19 cellular contexts compared by ENCODE assay signal in the genomic region with DNA sequence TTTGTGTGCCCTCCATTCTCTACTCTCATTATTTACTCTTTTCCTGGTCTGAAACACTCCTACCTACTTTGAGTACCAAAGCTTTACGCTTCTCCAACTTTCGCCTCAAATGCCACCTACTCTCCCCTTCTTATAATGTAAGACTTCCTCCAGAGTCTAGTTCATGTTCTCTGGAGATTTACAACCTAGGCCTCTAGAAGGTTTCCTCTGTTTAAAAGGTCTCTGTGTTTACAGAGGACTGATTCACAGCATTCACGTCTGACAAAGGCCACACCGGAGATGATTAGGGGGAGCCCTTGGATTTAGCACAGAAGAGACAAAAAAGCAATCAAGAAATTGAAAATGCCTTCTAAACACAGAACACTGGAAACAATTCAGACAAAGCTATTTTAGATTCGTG.
DNase-seq lines count a peak whose midpoint lies in the region; FAIRE-seq and TF ChIP-seq lines count a peak whose summit lies in the region.
"Had no signal": no experiment of that assay in that cellular context is flagged by ENCODE, and none has a peak within 500 bp of the region (broad histone marks: within the 10 kb centered on the region; RNA-seq: fewer than 3 reads in every experiment).

No MANE protein-coding gene starts in this region.

- H3K79me2 ChIP-seq in smooth muscle cell (ENCODE audit: low read depth): peaks cover 4% of the 10 kb centered on the region
- H3K79me2 ChIP-seq in trophoblast cell (ENCODE audit: control insufficient read depth, insufficient read depth, low read length, poor library complexity): no peaks in the 10 kb centered on the region

- intact Hi-C loops in MCF 10A (cut with micrococcal nuclease): no loop called here
- intact Hi-C loops in breast epithelium (cut with DNase I; ENCODE audit: low total_unique reads): no loop called here

- no peak for TF ChIP-seq POLR2A in breast epithelium (IDR thresholded peaks at IDR 0.05)

- H3K23ac ChIP-seq in trophoblast cell (ENCODE audit: low read length): no peak overlapping the region

- H3K4me2 ChIP-seq in smooth muscle cell: no peak overlapping the region
- H3K4me2 ChIP-seq in trophoblast cell (ENCODE audit: low read length): no peak overlapping the region

- no peaks in the 10 kb centered on the region for H3F3A ChIP-seq in smooth muscle cell (ENCODE audit: low read depth)

- H2BK5ac ChIP-seq in trophoblast cell (ENCODE audit: low read depth, low read length, poor library complexity): no peak overlapping the region

- no peak overlapping the region for H2BK12ac ChIP-seq in trophoblast cell (ENCODE audit: low read length)

- H3K4ac ChIP-seq in trophoblast cell (ENCODE audit: low read depth, low read length): no peak overlapping the region

- POLR2A ChIA-PET in MCF 10A (lab: Yijun Ruan, JAX): no interaction called here

- BruUV-seq in MCF 10A (replicated peaks; lab: Mats Ljungman, UMichigan): no TSS peak

- no peaks in the 10 kb centered on the region for H3K79me1 ChIP-seq in trophoblast cell (ENCODE audit: low read length)

- peak overlapping the region; percentile 5 for H3K9ac ChIP-seq in SK-N-MC (ENCODE audit: insufficient read length)
- no peak overlapping the region for H3K9ac ChIP-seq in smooth muscle cell (ENCODE audit: low read depth)
- H3K9ac ChIP-seq in trophoblast cell (ENCODE audit: low read length): no peak overlapping the region

- no peak overlapping the region for H2BK120ac ChIP-seq in trophoblast cell (ENCODE audit: insufficient read depth, low read length, poor library complexity)

- H3K18ac ChIP-seq in trophoblast cell (ENCODE audit: low read length): no peak overlapping the region

- no peak overlapping the region for H3K4me3 Mint-ChIP-seq in MCF 10A (ENCODE audit: unreplicated experiment)
- H3K4me3 Mint-ChIP-seq: natural killer cell treated with Interleukin-12 subunit alpha and Interleukin-12 subunit beta and Interleukin-15 and Interleukin-18, amount 100 ng/mL, for 72 hours had no signal

- TF ChIP-seq CTCF in MCF 10A (IDR thresholded peaks at IDR 0.05; ENCODE audit: unreplicated experiment): no peak
- TF ChIP-seq CTCF in breast epithelium (IDR thresholded peaks at IDR 0.05): no peak
- no peak for TF ChIP-seq CTCF in smooth muscle cell (IDR thresholded peaks at IDR 0.05; ENCODE audit: borderline replicate concordance, insufficient read depth, poor library complexity, severe bottlenecking)

- CTCF ChIA-PET in MCF 10A (lab: Yijun Ruan, JAX): interaction anchor here (0.7 to 1.7 kb wide), 5 partner anchors 9 to 1417 kb away, joined by 3 to 5 read pairs (median 3); no protein-coding TSS in a partner anchor

- FAIRE-seq in HTR-8/SVneo (lab: Jason Lieb, UNC): no peak
- FAIRE-seq: frontal cortex had no signal

- 43% methylated on average over 5 of the region's 5 CpGs for WGBS in smooth muscle cell (ENCODE audit: low lambda C conversion rate)
- WGBS in trophoblast cell (ENCODE audit: extremely low coverage, insufficient coverage, insufficient read length): no CpG with 5 or more reads among the region's 5 CpGs

- no peaks in the 10 kb centered on the region for H3K4me1 ChIP-seq in breast epithelium
- peaks cover 8% of the 10 kb centered on the region for H3K4me1 ChIP-seq in smooth muscle cell (ENCODE audit: low read depth)
- H3K4me1 ChIP-seq in trophoblast cell (ENCODE audit: control insufficient read depth in 1 of 2, insufficient read depth in 2 of 2, low read length in 2 of 2): no peaks in the 10 kb centered on the region
- H3K4me1 ChIP-seq: Peyer's patch had no signal

- H3K27ac ChIP-seq in breast epithelium (no peak overlapping the region), SK-N-MC (peak overlapping the region; percentile 72), smooth muscle cell (ENCODE audit: low read depth) (peak overlapping the region; percentile 42), trophoblast cell (ENCODE audit: low read depth, low read length) (no peak overlapping the region)
- H3K27ac ChIP-seq: Peyer's patch had no signal

- H3K14ac ChIP-seq in trophoblast cell (ENCODE audit: low read length): no peak overlapping the region

- DNase-seq in MCF 10A (ENCODE audit: unreplicated experiment): no peak
- no peak for DNase-seq in breast epithelium (ENCODE audit: low spot score in 2 of 2)
- DNase-seq in SK-N-MC (ENCODE audit: low read depth, low spot score): no peak
- peak; percentile 60 for DNase-seq in foreskin melanocyte
- DNase-seq in smooth muscle cell (lab: John Stamatoyannopoulos, UW; ENCODE audit: unreplicated experiment): no peak
- DNase-seq in trophoblast cell: no peak
- DNase-seq in HTR-8/SVneo (ENCODE audit: insufficient read length, low spot score): no peak
- DNase-seq in cerebellum (ENCODE audit: low spot score): no peak
- DNase-seq: activated CD8-positive, alpha-beta memory T cell treated with anti-CD3 and anti-CD28 coated beads for 24 hours; activated gamma-delta T cell; BE2C; central memory CD4-positive, alpha-beta T cell; DMS53; Peyer's patch; right cardiac atrium; stimulated activated CD4-positive, alpha-beta T cell treated with anti-CD3 and anti-CD28 coated beads, Interleukin-1b, Interleukin-23, amount 100 ng/mL, for 48 hours; SW 1271 had no signal

- no peak overlapping the region for H2AK5ac ChIP-seq in trophoblast cell (ENCODE audit: low read length)

- no peaks in the 10 kb centered on the region for H3K36me3 Mint-ChIP-seq in MCF 10A (ENCODE audit: insufficient read depth, unreplicated experiment)
- H3K36me3 Mint-ChIP-seq: natural killer cell treated with Interleukin-12 subunit alpha and Interleukin-12 subunit beta and Interleukin-15 and Interleukin-18, amount 100 ng/mL, for 72 hours had no signal

- H3K27me3 ChIP-seq in breast epithelium (no peaks in the 10 kb centered on the region), smooth muscle cell (ENCODE audit: low read depth) (no peaks in the 10 kb centered on the region), trophoblast cell (ENCODE audit: insufficient read depth, low read length) (no peaks in the 10 kb centered on the region)
- H3K27me3 ChIP-seq: BE2C, Peyer's patch had no signal

- H3K27ac Mint-ChIP-seq in MCF 10A (ENCODE audit: low read depth, unreplicated experiment): peak overlapping the region; percentile 3

- no peak overlapping the region for H4K91ac ChIP-seq in trophoblast cell (ENCODE audit: low read depth, low read length)

- H4K20me1 ChIP-seq in smooth muscle cell (ENCODE audit: low read depth): no peaks in the 10 kb centered on the region

- H3K27me3 Mint-ChIP-seq in MCF 10A (ENCODE audit: insufficient read depth, unreplicated experiment): no peaks in the 10 kb centered on the region
- H3K27me3 Mint-ChIP-seq: natural killer cell treated with Interleukin-12 subunit alpha and Interleukin-12 subunit beta and Interleukin-15 and Interleukin-18, amount 100 ng/mL, for 72 hours had no signal

- no peaks in the 10 kb centered on the region for H3K9me3 Mint-ChIP-seq in MCF 10A (ENCODE audit: unreplicated experiment)
- H3K9me3 Mint-ChIP-seq: natural killer cell treated with Interleukin-12 subunit alpha and Interleukin-12 subunit beta and Interleukin-15 and Interleukin-18, amount 100 ng/mL, for 72 hours had no signal

- no peak overlapping the region for H4K12ac ChIP-seq in trophoblast cell (ENCODE audit: low read depth, low read length)

- no peaks in the 10 kb centered on the region for H3K9me3 ChIP-seq in breast epithelium
- no peaks in the 10 kb centered on the region for H3K9me3 ChIP-seq in SK-N-MC (ENCODE audit: low read depth, low read length)
- no peaks in the 10 kb centered on the region for H3K9me3 ChIP-seq in smooth muscle cell (replicated peaks; ENCODE audit: low read depth)
- H3K9me3 ChIP-seq in trophoblast cell (ENCODE audit: insufficient read depth, low read depth, low read length): no peaks in the 10 kb centered on the region
- H3K9me3 ChIP-seq: BE2C, Peyer's patch had no signal

- peaks cover 5% of the 10 kb centered on the region for H3K4me1 Mint-ChIP-seq in MCF 10A (ENCODE audit: insufficient read depth, unreplicated experiment)

- no peak overlapping the region for H3K4me3 ChIP-seq in breast epithelium
- no peak overlapping the region for H3K4me3 ChIP-seq in SK-N-MC
- H3K4me3 ChIP-seq in smooth muscle cell: no peak overlapping the region
- H3K4me3 ChIP-seq in trophoblast cell (ENCODE audit: low read depth, low read length): no peak overlapping the region
- H3K4me3 ChIP-seq: Peyer's patch had no signal

- no peak overlapping the region for H4K8ac ChIP-seq in trophoblast cell (ENCODE audit: low read depth, low read length)

- no peaks in the 10 kb centered on the region for H3K36me3 ChIP-seq in breast epithelium
- H3K36me3 ChIP-seq in SK-N-MC (ENCODE audit: insufficient read depth, low read length): no peaks in the 10 kb centered on the region
- H3K36me3 ChIP-seq in smooth muscle cell (ENCODE audit: low read depth): no peaks in the 10 kb centered on the region
- H3K36me3 ChIP-seq in trophoblast cell (ENCODE audit: control insufficient read depth in 1 of 2, insufficient read depth in 2 of 2, low read length in 2 of 2): no peaks in the 10 kb centered on the region
- H3K36me3 ChIP-seq: BE2C, Peyer's patch had no signal

- no peak overlapping the region for H2AFZ ChIP-seq in smooth muscle cell (ENCODE audit: low read depth)
- no peak overlapping the region for H2AFZ ChIP-seq in trophoblast cell (ENCODE audit: insufficient read depth, low read length, poor library complexity)

Comparison
In these comparisons a context has a peak if more than half of its experiments do, and no peak if none do; other contexts are left out.
1. H3K27ac ChIP-seq: peak in SK-N-MC (single experiment) and smooth muscle cell (single experiment); none in breast epithelium (0 of 2) and trophoblast cell (single experiment).